In the genomic region with DNA sequence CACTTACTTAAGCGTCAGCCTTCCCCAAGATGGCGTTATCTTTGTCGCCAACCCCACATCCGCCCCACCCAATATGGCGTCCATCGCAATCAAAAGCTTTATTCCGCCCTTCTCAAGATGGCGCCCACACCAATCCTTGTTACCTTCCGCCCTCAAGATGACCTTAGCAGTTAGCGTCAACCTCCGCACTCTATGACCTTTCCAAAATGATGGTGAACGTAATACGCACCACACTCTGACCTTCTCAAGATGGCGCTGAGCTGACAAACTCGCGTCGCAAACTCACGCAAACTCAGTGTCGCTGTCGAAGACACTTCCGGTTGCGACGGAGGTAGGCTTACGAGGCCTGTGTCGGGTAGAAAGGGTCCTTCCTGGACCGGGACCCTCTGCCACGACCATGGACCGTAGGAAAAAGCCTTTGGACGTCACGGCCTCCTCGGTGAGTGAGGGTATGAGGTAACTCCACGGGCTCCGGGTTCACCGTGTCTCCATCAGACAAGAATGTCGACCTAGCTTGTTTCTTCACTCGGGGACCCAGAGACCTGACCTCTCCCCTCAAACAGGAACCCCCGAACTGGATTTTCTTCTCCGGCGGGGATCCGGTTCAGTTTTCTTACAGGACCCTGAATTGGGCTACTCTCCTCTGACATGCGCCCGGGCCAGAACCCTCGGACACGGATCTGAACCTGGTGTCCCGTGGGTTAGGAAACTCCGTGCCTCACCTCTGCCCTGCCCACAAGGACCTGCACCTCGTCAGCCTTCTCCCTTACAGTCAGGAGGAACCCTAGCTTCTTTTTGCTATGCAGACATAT, we compare ENCODE assay signal across 1 cellular context.
TF ChIP-seq lines count a peak whose summit lies in the region.

A gene (plus strand): TSS at position 323 of the 812 bp plus-strand sequence. CDS start 75 bp downstream, at position 398.

TF ChIP-seq in K562, 482 proteins besides CTCF, POLR2A, EP300 and RAD21 (continued from another document and continues in another):
- TF ChIP-seq, protein P1, sequence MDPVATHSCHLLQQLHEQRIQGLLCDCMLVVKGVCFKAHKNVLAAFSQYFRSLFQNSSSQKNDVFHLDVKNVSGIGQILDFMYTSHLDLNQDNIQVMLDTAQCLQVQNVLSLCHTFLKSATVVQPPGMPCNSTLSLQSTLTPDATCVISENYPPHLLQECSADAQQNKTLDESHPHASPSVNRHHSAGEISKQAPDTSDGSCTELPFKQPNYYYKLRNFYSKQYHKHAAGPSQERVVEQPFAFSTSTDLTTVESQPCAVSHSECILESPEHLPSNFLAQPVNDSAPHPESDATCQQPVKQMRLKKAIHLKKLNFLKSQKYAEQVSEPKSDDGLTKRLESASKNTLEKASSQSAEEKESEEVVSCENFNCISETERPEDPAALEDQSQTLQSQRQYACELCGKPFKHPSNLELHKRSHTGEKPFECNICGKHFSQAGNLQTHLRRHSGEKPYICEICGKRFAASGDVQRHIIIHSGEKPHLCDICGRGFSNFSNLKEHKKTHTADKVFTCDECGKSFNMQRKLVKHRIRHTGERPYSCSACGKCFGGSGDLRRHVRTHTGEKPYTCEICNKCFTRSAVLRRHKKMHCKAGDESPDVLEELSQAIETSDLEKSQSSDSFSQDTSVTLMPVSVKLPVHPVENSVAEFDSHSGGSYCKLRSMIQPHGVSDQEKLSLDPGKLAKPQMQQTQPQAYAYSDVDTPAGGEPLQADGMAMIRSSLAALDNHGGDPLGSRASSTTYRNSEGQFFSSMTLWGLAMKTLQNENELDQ (CRISPR knock-in tag; IDR thresholded peaks at IDR 0.05; ENCODE audit: borderline replicate concordance), result no peak
- TF ChIP-seq FOS (IDR thresholded peaks at IDR 0.05; ENCODE audit: extremely low read depth, insufficient read length) (peak; percentile 11), MTA3 (IDR thresholded peaks at IDR 0.05; ENCODE audit: borderline replicate concordance) (peak; percentile 96), CBX5 (IDR thresholded peaks at IDR 0.05; ENCODE audit: borderline replicate concordance, low read depth) (no peak; the same call in 1 of the 2 replicates), SMARCC2 (IDR thresholded peaks at IDR 0.05; ENCODE audit: low read depth) (no peak), IRF2 (CRISPR knock-in tag; IDR thresholded peaks at IDR 0.05) (no peak), HIVEP1 (CRISPR knock-in tag; IDR thresholded peaks at IDR 0.05) (no peak), PYGO2 (tag; IDR thresholded peaks at IDR 0.05) (no peak), ELF4 (CRISPR knock-in tag; IDR thresholded peaks at IDR 0.05) (peak; percentile 98), KLF6 (CRISPR knock-in tag; IDR thresholded peaks at IDR 0.05; ENCODE audit: borderline replicate concordance) (peak; percentile 88; the same call in 1 of the 2 replicates), TAF1 (IDR thresholded peaks at IDR 0.05; ENCODE audit: control insufficient read depth, extremely low read depth, insufficient read depth, low read length, severe bottlenecking) (peak; percentile 92), MYC (IDR thresholded peaks at IDR 0.05; ENCODE audit: low read depth, low read length) (no peak; the same call in 1 of the 2 replicates), MYC (CRISPR knock-in tag; IDR thresholded peaks at IDR 0.05; ENCODE audit: borderline replicate concordance, low read depth) (no peak), CHCHD3 (CRISPR knock-in tag; IDR thresholded peaks at IDR 0.05) (peak; percentile 71; the same call in 1 of the 2 replicates), SIN3A (IDR thresholded peaks at IDR 0.05; ENCODE audit: borderline replicate concordance in 2 of 2, control insufficient read depth in 1 of 2, low read depth in 2 of 2, low read length in 2 of 2) (peak; percentile 18 to 77; a peak in 2 of 4 replicates), NEUROD1 (IDR thresholded peaks at IDR 0.05; ENCODE audit: borderline replicate concordance, low read depth, low read length, partially characterized antibody) (peak; percentile 79), PHB (CRISPR knock-in tag; IDR thresholded peaks at IDR 0.05) (no peak; the same call in 1 of the 2 replicates), ZNF175 (CRISPR knock-in tag; IDR thresholded peaks at IDR 0.05; ENCODE audit: low read depth) (peak; percentile 94), KLF10 (CRISPR knock-in tag; IDR thresholded peaks at IDR 0.05) (no peak), TAF9B (IDR thresholded peaks at IDR 0.05; ENCODE audit: partially characterized antibody) (peak; percentile 91), CEBPG (CRISPR knock-in tag; IDR thresholded peaks at IDR 0.05) (peak; percentile 30; the same call in 1 of the 2 replicates), CEBPG (tag; conservative IDR thresholded peaks at IDR 0.05 in 1 of 2, IDR thresholded peaks at IDR 0.05 in 1 of 2) (no peak), HDGF (IDR thresholded peaks at IDR 0.05) (no peak), BDP1 (IDR thresholded peaks at IDR 0.05; ENCODE audit: insufficient read depth, insufficient read length) (no peak), NR3C1 (CRISPR knock-in tag; IDR thresholded peaks at IDR 0.05) (no peak), SMAD4 (CRISPR knock-in tag; conservative IDR thresholded peaks at IDR 0.05) (peak; percentile 43; the same call in 1 of the 2 replicates), ARID2 (IDR thresholded peaks at IDR 0.05) (no peak), FOXJ3 (CRISPR knock-in tag; IDR thresholded peaks at IDR 0.05) (no peak), PCBP1 (IDR thresholded peaks at IDR 0.05; ENCODE audit: low read depth, low read length, poor library complexity, severe bottlenecking) (no peak), TEAD1 (CRISPR knock-in tag; IDR thresholded peaks at IDR 0.05) (peak; percentile 26 to 90; a peak in 3 of 4 replicates), ZBED1 (IDR thresholded peaks at IDR 0.05) (peak; percentile 43; the same call in 1 of the 2 replicates), TCFL5 (CRISPR knock-in tag; conservative IDR thresholded peaks at IDR 0.05) (no peak), CBFB (CRISPR knock-in tag; IDR thresholded peaks at IDR 0.05) (no peak), CBFA2T2 (conservative IDR thresholded peaks at IDR 0.05) (no peak), CBX8 (IDR thresholded peaks at IDR 0.05; ENCODE audit: borderline replicate concordance, extremely low read depth, low read depth, low read length, poor library complexity, severe bottlenecking) (no peak), PRPF4 (IDR thresholded peaks at IDR 0.05; ENCODE audit: insufficient read depth, low read depth, low read length, poor library complexity, severe bottlenecking) (no peak), KLF13 (tag; IDR thresholded peaks at IDR 0.05; ENCODE audit: borderline replicate concordance, low read depth) (peak; percentile 88), ZNF717 (CRISPR knock-in tag; IDR thresholded peaks at IDR 0.05) (no peak), U2AF1 (optimal IDR thresholded peaks at IDR 0.05; ENCODE audit: low read depth, low read length) (no peak), HNRNPK (IDR thresholded peaks at IDR 0.05; ENCODE audit: low read depth, low read length, poor library complexity, severe bottlenecking) (no peak), DIDO1 (tag; IDR thresholded peaks at IDR 0.05; ENCODE audit: low read depth) (peak; percentile 92; the same call in 1 of the 2 replicates), BRF1 (IDR thresholded peaks at IDR 0.05; ENCODE audit: borderline replicate concordance, extremely low read depth, insufficient read length) (no peak), MED1 (CRISPR knock-in tag; IDR thresholded peaks at IDR 0.05; ENCODE audit: borderline replicate concordance) (no peak)
- TF ChIP-seq, protein P2, sequence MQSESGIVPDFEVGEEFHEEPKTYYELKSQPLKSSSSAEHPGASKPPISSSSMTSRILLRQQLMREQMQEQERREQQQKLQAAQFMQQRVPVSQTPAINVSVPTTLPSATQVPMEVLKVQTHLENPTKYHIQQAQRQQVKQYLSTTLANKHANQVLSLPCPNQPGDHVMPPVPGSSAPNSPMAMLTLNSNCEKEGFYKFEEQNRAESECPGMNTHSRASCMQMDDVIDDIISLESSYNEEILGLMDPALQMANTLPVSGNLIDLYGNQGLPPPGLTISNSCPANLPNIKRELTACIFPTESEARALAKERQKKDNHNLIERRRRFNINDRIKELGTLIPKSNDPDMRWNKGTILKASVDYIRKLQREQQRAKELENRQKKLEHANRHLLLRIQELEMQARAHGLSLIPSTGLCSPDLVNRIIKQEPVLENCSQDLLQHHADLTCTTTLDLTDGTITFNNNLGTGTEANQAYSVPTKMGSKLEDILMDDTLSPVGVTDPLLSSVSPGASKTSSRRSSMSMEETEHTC (IDR thresholded peaks at IDR 0.05), result no peak
- TF ChIP-seq, protein P3, sequence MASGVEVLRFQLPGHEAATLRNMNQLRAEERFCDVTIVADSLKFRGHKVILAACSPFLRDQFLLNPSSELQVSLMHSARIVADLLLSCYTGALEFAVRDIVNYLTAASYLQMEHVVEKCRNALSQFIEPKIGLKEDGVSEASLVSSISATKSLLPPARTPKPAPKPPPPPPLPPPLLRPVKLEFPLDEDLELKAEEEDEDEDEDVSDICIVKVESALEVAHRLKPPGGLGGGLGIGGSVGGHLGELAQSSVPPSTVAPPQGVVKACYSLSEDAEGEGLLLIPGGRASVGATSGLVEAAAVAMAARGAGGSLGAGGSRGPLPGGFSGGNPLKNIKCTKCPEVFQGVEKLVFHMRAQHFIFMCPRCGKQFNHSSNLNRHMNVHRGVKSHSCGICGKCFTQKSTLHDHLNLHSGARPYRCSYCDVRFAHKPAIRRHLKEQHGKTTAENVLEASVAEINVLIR (CRISPR knock-in tag; IDR thresholded peaks at IDR 0.05), result peak; percentile 94
- TF ChIP-seq, protein P4, sequence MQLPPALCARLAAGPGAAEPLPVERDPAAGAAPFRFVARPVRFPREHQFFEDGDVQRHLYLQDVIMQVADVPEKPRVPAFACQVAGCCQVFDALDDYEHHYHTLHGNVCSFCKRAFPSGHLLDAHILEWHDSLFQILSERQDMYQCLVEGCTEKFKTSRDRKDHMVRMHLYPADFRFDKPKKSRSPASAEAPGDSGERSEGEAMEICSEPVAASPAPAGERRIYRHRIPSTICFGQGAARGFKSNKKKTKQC (CRISPR knock-in tag; IDR thresholded peaks at IDR 0.05), result no peak; the same call in none of the 2 replicates
- TF ChIP-seq, protein P5, sequence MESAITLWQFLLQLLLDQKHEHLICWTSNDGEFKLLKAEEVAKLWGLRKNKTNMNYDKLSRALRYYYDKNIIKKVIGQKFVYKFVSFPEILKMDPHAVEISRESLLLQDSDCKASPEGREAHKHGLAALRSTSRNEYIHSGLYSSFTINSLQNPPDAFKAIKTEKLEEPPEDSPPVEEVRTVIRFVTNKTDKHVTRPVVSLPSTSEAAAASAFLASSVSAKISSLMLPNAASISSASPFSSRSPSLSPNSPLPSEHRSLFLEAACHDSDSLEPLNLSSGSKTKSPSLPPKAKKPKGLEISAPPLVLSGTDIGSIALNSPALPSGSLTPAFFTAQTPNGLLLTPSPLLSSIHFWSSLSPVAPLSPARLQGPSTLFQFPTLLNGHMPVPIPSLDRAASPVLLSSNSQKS (CRISPR knock-in tag; IDR thresholded peaks at IDR 0.05), result no peak
- TF ChIP-seq, protein P6, sequence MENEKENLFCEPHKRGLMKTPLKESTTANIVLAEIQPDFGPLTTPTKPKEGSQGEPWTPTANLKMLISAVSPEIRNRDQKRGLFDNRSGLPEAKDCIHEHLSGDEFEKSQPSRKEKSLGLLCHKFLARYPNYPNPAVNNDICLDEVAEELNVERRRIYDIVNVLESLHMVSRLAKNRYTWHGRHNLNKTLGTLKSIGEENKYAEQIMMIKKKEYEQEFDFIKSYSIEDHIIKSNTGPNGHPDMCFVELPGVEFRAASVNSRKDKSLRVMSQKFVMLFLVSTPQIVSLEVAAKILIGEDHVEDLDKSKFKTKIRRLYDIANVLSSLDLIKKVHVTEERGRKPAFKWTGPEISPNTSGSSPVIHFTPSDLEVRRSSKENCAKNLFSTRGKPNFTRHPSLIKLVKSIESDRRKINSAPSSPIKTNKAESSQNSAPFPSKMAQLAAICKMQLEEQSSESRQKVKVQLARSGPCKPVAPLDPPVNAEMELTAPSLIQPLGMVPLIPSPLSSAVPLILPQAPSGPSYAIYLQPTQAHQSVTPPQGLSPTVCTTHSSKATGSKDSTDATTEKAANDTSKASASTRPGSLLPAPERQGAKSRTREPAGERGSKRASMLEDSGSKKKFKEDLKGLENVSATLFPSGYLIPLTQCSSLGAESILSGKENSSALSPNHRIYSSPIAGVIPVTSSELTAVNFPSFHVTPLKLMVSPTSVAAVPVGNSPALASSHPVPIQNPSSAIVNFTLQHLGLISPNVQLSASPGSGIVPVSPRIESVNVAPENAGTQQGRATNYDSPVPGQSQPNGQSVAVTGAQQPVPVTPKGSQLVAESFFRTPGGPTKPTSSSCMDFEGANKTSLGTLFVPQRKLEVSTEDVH (IDR thresholded peaks at IDR 0.05; ENCODE audit: low read depth, partially characterized antibody), result peak; percentile 96
- TF ChIP-seq, protein P7, sequence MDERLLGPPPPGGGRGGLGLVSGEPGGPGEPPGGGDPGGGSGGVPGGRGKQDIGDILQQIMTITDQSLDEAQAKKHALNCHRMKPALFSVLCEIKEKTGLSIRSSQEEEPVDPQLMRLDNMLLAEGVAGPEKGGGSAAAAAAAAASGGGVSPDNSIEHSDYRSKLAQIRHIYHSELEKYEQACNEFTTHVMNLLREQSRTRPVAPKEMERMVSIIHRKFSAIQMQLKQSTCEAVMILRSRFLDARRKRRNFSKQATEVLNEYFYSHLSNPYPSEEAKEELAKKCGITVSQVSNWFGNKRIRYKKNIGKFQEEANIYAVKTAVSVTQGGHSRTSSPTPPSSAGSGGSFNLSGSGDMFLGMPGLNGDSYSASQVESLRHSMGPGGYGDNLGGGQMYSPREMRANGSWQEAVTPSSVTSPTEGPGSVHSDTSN (CRISPR knock-in tag; IDR thresholded peaks at IDR 0.05; ENCODE audit: low read depth), result no peak
- TF ChIP-seq, protein P7 (tag; conservative IDR thresholded peaks at IDR 0.05; ENCODE audit: low read depth), result peak; percentile 68
- TF ChIP-seq, protein P8, sequence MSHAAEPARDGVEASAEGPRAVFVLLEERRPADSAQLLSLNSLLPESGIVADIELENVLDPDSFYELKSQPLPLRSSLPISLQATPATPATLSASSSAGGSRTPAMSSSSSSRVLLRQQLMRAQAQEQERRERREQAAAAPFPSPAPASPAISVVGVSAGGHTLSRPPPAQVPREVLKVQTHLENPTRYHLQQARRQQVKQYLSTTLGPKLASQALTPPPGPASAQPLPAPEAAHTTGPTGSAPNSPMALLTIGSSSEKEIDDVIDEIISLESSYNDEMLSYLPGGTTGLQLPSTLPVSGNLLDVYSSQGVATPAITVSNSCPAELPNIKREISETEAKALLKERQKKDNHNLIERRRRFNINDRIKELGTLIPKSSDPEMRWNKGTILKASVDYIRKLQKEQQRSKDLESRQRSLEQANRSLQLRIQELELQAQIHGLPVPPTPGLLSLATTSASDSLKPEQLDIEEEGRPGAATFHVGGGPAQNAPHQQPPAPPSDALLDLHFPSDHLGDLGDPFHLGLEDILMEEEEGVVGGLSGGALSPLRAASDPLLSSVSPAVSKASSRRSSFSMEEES (CRISPR knock-in tag; IDR thresholded peaks at IDR 0.05), result no peak
- TF ChIP-seq, protein P9, sequence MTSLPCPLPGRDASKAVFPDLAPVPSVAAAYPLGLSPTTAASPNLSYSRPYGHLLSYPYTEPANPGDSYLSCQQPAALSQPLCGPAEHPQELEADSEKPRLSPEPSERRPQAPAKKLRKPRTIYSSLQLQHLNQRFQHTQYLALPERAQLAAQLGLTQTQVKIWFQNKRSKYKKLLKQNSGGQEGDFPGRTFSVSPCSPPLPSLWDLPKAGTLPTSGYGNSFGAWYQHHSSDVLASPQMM (CRISPR knock-in tag; IDR thresholded peaks at IDR 0.05), result no peak
